In genomic region chr15:69568621-69569020, GRCh38 we compare ENCODE assay signal across 17 cellular contexts.
DNase-seq lines count a peak whose midpoint lies in the region; ATAC-seq and TF ChIP-seq lines count a peak whose summit lies in the region.
"Had no signal": no experiment of that assay in that cellular context is flagged by ENCODE, and none has a peak within 500 bp of the region (broad histone marks: within the 10 kb centered on the region; RNA-seq: fewer than 3 reads in every experiment).

No MANE protein-coding gene starts in this region.

- H3K27me3 ChIP-seq in RWPE2 (ENCODE audit: insufficient read depth, poor library complexity, severe bottlenecking) = no peaks in the 10 kb centered on the region
- H3K27me3 ChIP-seq: Peyer's patch, transverse colon had no signal

- TF ChIP-seq CTCF in RWPE2 (IDR thresholded peaks at IDR 0.05; ENCODE audit: poor library complexity, severe bottlenecking) (no peak), epithelial cell of esophagus (IDR thresholded peaks at IDR 0.05; ENCODE audit: insufficient read depth, low read depth, low read length, missing control alignments) (no peak)

- ATAC-seq in RWPE2 (ENCODE audit: low read depth) (peak; percentile 92), GM21526 (IDR thresholded peaks at IDR 0.05; ENCODE audit: low FRiP score, unreplicated experiment) (no peak), GM18868 (IDR thresholded peaks at IDR 0.05; ENCODE audit: unreplicated experiment) (no peak)
- ATAC-seq: activated T-cell treated with anti-CD3 and anti-CD28 coated beads, Interleukin-2, amount 50 U/mL, for 72 hours had no signal

- H3K4me3 ChIP-seq in RWPE2 (ENCODE audit: severe bottlenecking) = no peak overlapping the region
- H3K4me3 ChIP-seq in epithelial cell of esophagus (ENCODE audit: low read length) = no peak overlapping the region
- H3K4me3 ChIP-seq in skeletal muscle cell (ENCODE audit: low read depth, low read length) = no peak overlapping the region
- H3K4me3 ChIP-seq: Peyer's patch, transverse colon had no signal

- H3K27ac ChIP-seq in RWPE2 (ENCODE audit: poor library complexity, severe bottlenecking) = no peak overlapping the region
- H3K27ac ChIP-seq: KMS-11, Peyer's patch, transverse colon had no signal

- peaks cover 21% of the 10 kb centered on the region for H3K4me1 ChIP-seq in RWPE2 (ENCODE audit: insufficient read depth, poor library complexity, severe bottlenecking)
- H3K4me1 ChIP-seq: Peyer's patch had no signal

- peak; percentile 88 for DNase-seq in EH (ENCODE audit: low read depth)
- DNase-seq in RWPE2 (ENCODE audit: low spot score) = no peak
- DNase-seq in epithelial cell of esophagus (ENCODE audit: low read depth) = peak; percentile 46
- DNase-seq in skeletal muscle cell (ENCODE audit: low read depth) = peak; percentile 36
- DNase-seq in NCI-H1417 (lab: John Stamatoyannopoulos, UW) = no peak
- no peak for DNase-seq in GM19238 (ENCODE audit: insufficient read length, low spot score)
- DNase-seq: activated CD4-positive, alpha-beta T cell treated with anti-CD3 and anti-CD28 coated beads, Interleukin-2, amount 10 ng/mL, durations not matched to agents 7 days and 5 days; activated T-cell treated with anti-CD3 and anti-CD28 coated beads, Interleukin-2, amount 50 U/mL, for 72 hours; CD4-positive, CD25-positive, alpha-beta regulatory T cell; effector CD4-positive, alpha-beta T cell; head of caudate nucleus; NCI-H1436 treated with DMSO at 0.1 percent for 48 hours; Peyer's patch; transverse colon had no signal

- no peaks in the 10 kb centered on the region for H3K9me3 ChIP-seq in RWPE2 (ENCODE audit: severe bottlenecking)
- H3K9me3 ChIP-seq: Peyer's patch, transverse colon had no signal

- H3K36me3 ChIP-seq in RWPE2 (ENCODE audit: low read depth) = no peaks in the 10 kb centered on the region
- H3K36me3 ChIP-seq: Peyer's patch, transverse colon had no signal

Comparison
In these comparisons a context has a peak if more than half of its experiments do, and no peak if none do; other contexts are left out.
1. DNase-seq: peak in EH (single experiment), epithelial cell of esophagus (single experiment) and skeletal muscle cell (single experiment); none in RWPE2 (single experiment), NCI-H1417 (0 of 3) and GM19238 (single experiment).